13 cellular contexts compared by ENCODE assay signal in genomic region chr4:151882072-151882803, GRCh38.
DNase-seq lines count a peak whose midpoint lies in the region; ATAC-seq and TF ChIP-seq lines count a peak whose summit lies in the region.
"Had no signal": no experiment of that assay in that cellular context is flagged by ENCODE, and none has a peak within 500 bp of the region (broad histone marks: within the 10 kb centered on the region; RNA-seq: fewer than 3 reads in every experiment).

No MANE protein-coding gene starts in this region.

- ATAC-seq in GM18873 (IDR thresholded peaks at IDR 0.05; ENCODE audit: low FRiP score, unreplicated experiment) (peak; percentile 65), HG02642 (IDR thresholded peaks at IDR 0.05; ENCODE audit: poor library complexity, unreplicated experiment) (peak; percentile 67), HG03558 (IDR thresholded peaks at IDR 0.05; ENCODE audit: extremely low read depth, unreplicated experiment) (peak; percentile 45)

- H3K36me3 ChIP-seq in CD4-positive, alpha-beta memory T cell (ENCODE audit: insufficient read depth, low read length): no peaks in the 10 kb centered on the region
- no peaks in the 10 kb centered on the region for H3K36me3 ChIP-seq in MG63
- H3K36me3 ChIP-seq in left ventricle myocardium inferior: no peaks in the 10 kb centered on the region
- H3K36me3 ChIP-seq: BLaER1 treated with 17β-estradiol and CSF1 and Interleukin-3, amounts not matched to agents 10 nM and 100 nM had no signal

- peaks cover 19% of the 10 kb centered on the region for H3K4me1 ChIP-seq in CD4-positive, alpha-beta memory T cell (ENCODE audit: insufficient read depth, low read length)
- no peaks in the 10 kb centered on the region for H3K4me1 ChIP-seq in left ventricle myocardium inferior

- H3K4me3 Mint-ChIP-seq in CD4-positive, alpha-beta memory T cell: peak overlapping the region; percentile 8 to 76 (median 68)

- H3K9me3 Mint-ChIP-seq in CD4-positive, alpha-beta memory T cell: peaks cover 0 to 2% (median 0%) of the 10 kb centered on the region in 8 donors

- H3K27me3 ChIP-seq in CD4-positive, alpha-beta memory T cell (ENCODE audit: insufficient read depth, low read length): no peaks in the 10 kb centered on the region
- H3K27me3 ChIP-seq in MG63 (no peaks in the 10 kb centered on the region), left ventricle myocardium inferior (ENCODE audit: low read depth) (no peaks in the 10 kb centered on the region)
- H3K27me3 ChIP-seq: BLaER1 treated with 17β-estradiol and CSF1 and Interleukin-3, amounts not matched to agents 10 nM and 100 nM; dorsolateral prefrontal cortex had no signal

- POLR2A ChIA-PET in CD4-positive, alpha-beta memory T cell (lab: Charles Lee; ENCODE audit: partially characterized antibody): interaction anchor here (0.6 kb wide), 1 partner anchor 346 kb away, joined by 3 read pairs; no protein-coding TSS in a partner anchor

- H3K4me1 Mint-ChIP-seq in CD4-positive, alpha-beta memory T cell: peaks cover 18 to 24% (median 22%) of the 10 kb centered on the region in 4 donors

- no peaks in the 10 kb centered on the region for H3K27me3 Mint-ChIP-seq in CD4-positive, alpha-beta memory T cell

- H3K27ac ChIP-seq in CD4-positive, alpha-beta memory T cell (ENCODE audit: low read depth, low read length): no peak overlapping the region
- no peak overlapping the region for H3K27ac ChIP-seq in left ventricle myocardium inferior (replicated peaks)
- H3K27ac ChIP-seq: BLaER1 treated with 17β-estradiol and CSF1 and Interleukin-3, amounts not matched to agents 10 nM and 100 nM had no signal

- TF ChIP-seq CTCF in left ventricle myocardium inferior (IDR thresholded peaks at IDR 0.05; ENCODE audit: borderline replicate concordance): no peak

- H3K9me3 ChIP-seq in CD4-positive, alpha-beta memory T cell (ENCODE audit: control insufficient read depth in 1 of 2, low read length in 2 of 2): no peaks in the 10 kb centered on the region
- H3K9me3 ChIP-seq in MG63: no peaks in the 10 kb centered on the region
- no peaks in the 10 kb centered on the region for H3K9me3 ChIP-seq in left ventricle myocardium inferior (replicated peaks)

- no peak overlapping the region for H3K4me3 ChIP-seq in CD4-positive, alpha-beta memory T cell (ENCODE audit: low read length in 2 of 2)
- no peak overlapping the region for H3K4me3 ChIP-seq in MG63
- H3K4me3 ChIP-seq in left ventricle myocardium inferior: no peak overlapping the region
- H3K4me3 ChIP-seq: BLaER1 treated with 17β-estradiol and CSF1 and Interleukin-3, amounts not matched to agents 10 nM and 100 nM; dorsolateral prefrontal cortex had no signal

- CTCF ChIA-PET in CD4-positive, alpha-beta memory T cell (lab: Charles Lee; ENCODE audit: partially characterized antibody): interaction anchor here (0.8 to 1.3 kb wide), 2 partner anchors 8 to 32 kb away, joined by 3 read pairs; no protein-coding TSS in a partner anchor

- peak overlapping the region; percentile 37 to 90 (median 80) for H3K27ac Mint-ChIP-seq in CD4-positive, alpha-beta memory T cell

- DNase-seq in CD4-positive, alpha-beta memory T cell: peak in 1 of 5 donors; percentile 2
- DNase-seq in MG63: no peak
- DNase-seq in DMS153 (lab: John Stamatoyannopoulos, UW): no peak
- DNase-seq in NCI-H2171 (lab: John Stamatoyannopoulos, UW): no peak
- no peak for DNase-seq in left ventricle myocardium inferior
- DNase-seq: dorsolateral prefrontal cortex, hypothalamus, IMR-90, NCI-H526 had no signal

- H3K36me3 Mint-ChIP-seq in CD4-positive, alpha-beta memory T cell: no peaks in the 10 kb centered on the region

- intact Hi-C loops in CD4-positive, alpha-beta memory T cell (cut with micrococcal nuclease): no loop called here
- intact Hi-C loops in left ventricle myocardium inferior (cut with micrococcal nuclease): no loop called here
